1 cellular context compared by ENCODE assay signal in genomic region chr3:121975702-121976302, GRCh38.
TF ChIP-seq lines count a peak whose summit lies in the region.

No MANE protein-coding gene starts in this region.

TF ChIP-seq in SK-N-SH treated with all-trans-retinoic acid at 6 μM for 48 hours, 23 proteins besides CTCF, POLR2A, EP300 and RAD21 (continued from another document):
- TF ChIP-seq CSRNP3 (CRISPR knock-in tag; IDR thresholded peaks at IDR 0.05) = no peak
- no peak for TF ChIP-seq GLIS3 (CRISPR knock-in tag; IDR thresholded peaks at IDR 0.05)
- TF ChIP-seq ISL1 (CRISPR knock-in tag; IDR thresholded peaks at IDR 0.05) = no peak
- TF ChIP-seq TOX (CRISPR knock-in tag; IDR thresholded peaks at IDR 0.05; ENCODE audit: borderline replicate concordance) = no peak
- no peak for TF ChIP-seq ZNF70 (CRISPR knock-in tag; IDR thresholded peaks at IDR 0.05)
- TF ChIP-seq PPARA (CRISPR knock-in tag; IDR thresholded peaks at IDR 0.05; ENCODE audit: borderline replicate concordance) = no peak
- no peak for TF ChIP-seq OSR1 (CRISPR knock-in tag; IDR thresholded peaks at IDR 0.05)
- TF ChIP-seq TCF4 (CRISPR knock-in tag; IDR thresholded peaks at IDR 0.05; ENCODE audit: borderline replicate concordance) = no peak
